ENCODE assay signal across 14 cellular contexts in the genomic region with DNA sequence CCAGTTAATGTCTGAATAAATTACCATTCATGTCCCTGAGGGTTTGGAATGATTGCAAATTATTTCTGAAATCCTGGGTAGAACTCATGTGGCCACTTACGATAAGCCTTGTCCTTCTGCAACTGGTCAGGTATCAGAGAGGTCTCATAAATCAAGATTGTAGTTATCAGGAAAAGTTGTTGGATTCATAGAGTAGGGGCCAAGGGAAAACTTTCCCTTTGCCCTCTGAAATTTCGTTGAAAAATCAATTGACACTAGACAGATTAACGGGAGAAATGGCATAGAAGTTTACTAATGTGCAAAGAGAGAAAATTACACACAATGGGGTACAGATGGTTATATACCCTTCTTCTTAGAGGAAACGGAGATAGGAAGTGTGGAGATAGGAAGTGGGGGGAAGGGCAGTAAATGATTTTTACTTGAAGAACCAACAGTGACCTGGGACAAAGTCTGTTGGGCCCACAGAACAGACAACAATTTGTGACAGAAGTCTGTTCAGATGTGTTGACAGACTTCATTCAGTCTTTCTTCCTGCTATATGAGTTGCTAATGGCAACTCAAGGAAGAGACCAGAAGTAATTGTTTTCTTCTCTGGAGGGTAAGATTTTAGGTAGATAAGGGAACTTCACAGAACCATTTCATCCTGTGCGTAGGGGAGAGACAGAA.
DNase-seq lines count a peak whose midpoint lies in the region; ATAC-seq and TF ChIP-seq lines count a peak whose summit lies in the region.
"Had no signal": no experiment of that assay in that cellular context is flagged by ENCODE, and none has a peak within 500 bp of the region (broad histone marks: within the 10 kb centered on the region; RNA-seq: fewer than 3 reads in every experiment).

No MANE protein-coding gene starts in this region.

- H3K27ac ChIP-seq in DOHH2 (ENCODE audit: low read depth, low read length) (no peak overlapping the region), SJSA1 (peak overlapping the region; percentile 88), right atrium auricular region (peak overlapping the region; percentile 32 to 77), gastrocnemius medialis (peak overlapping the region; percentile 6 to 61 (median 45))
- H3K27ac ChIP-seq: psoas muscle had no signal

- no peaks in the 10 kb centered on the region for H3K79me2 ChIP-seq in DOHH2 (ENCODE audit: control insufficient read depth, low read length)

- ATAC-seq in gastrocnemius medialis = no peak
- ATAC-seq: activated T-cell treated with anti-CD3 and anti-CD28 coated beads, Interleukin-2, amount 50 U/mL, for 4 hours had no signal

- H3K4me3 Mint-ChIP-seq in nephron progenitor cell = no peak overlapping the region
- H3K4me3 Mint-ChIP-seq: activated T-cell treated with anti-CD3 and anti-CD28 coated beads, Interleukin-2, amount 50 U/mL, for 4 hours; CD8-positive, alpha-beta memory T cell; stimulated activated naive CD8-positive, alpha-beta T cell treated with anti-CD3 and anti-CD28 coated beads, Interleukin-15, Interleukin-2, amounts not matched to agents 100 ng/mL and 50 ng/mL, for 24 hours had no signal

- TF ChIP-seq CTCF in DOHH2 (IDR thresholded peaks at IDR 0.05; ENCODE audit: low read depth, low read length, poor library complexity, severe bottlenecking) (no peak), right atrium auricular region (IDR thresholded peaks at IDR 0.05) (no peak), gastrocnemius medialis (IDR thresholded peaks at IDR 0.05 in 4 of 5, conservative IDR thresholded peaks at IDR 0.05 in 1 of 5) (no peak), nephron progenitor cell (IDR thresholded peaks at IDR 0.05) (no peak)

- H3K36me3 Mint-ChIP-seq in nephron progenitor cell (ENCODE audit: low read depth) = peaks cover 6% of the 10 kb centered on the region
- H3K36me3 Mint-ChIP-seq: CD8-positive, alpha-beta memory T cell had no signal

- H3F3A ChIP-seq in DOHH2 (ENCODE audit: control insufficient read depth, insufficient read depth) = no peaks in the 10 kb centered on the region

- H3K4me1 Mint-ChIP-seq in nephron progenitor cell = peaks cover 28% of the 10 kb centered on the region

- H3K27me3 ChIP-seq in DOHH2 (ENCODE audit: control insufficient read depth, low read length) (no peaks in the 10 kb centered on the region), SJSA1 (replicated peaks) (no peaks in the 10 kb centered on the region), right atrium auricular region (no peaks in the 10 kb centered on the region), gastrocnemius medialis (no peaks in the 10 kb centered on the region)

- no peaks in the 10 kb centered on the region for H3K27me3 Mint-ChIP-seq in nephron progenitor cell (ENCODE audit: low read depth, poor library complexity)

- H3K4me2 ChIP-seq in DOHH2 (ENCODE audit: low read length) = peak overlapping the region; percentile 47

- TF ChIP-seq POLR2A in gastrocnemius medialis (IDR thresholded peaks at IDR 0.05) = no peak

- intact Hi-C loops in gastrocnemius medialis (cut with DNase I; ENCODE audit: low total_unique reads) (no loop called here), head of caudate nucleus (cut with DNase I) (no loop called here)

- no peaks in the 10 kb centered on the region for H3K9me2 ChIP-seq in DOHH2 (replicated peaks; ENCODE audit: control insufficient read depth, low read length)

- in situ Hi-C loops in gastrocnemius medialis (cut with MboI; ENCODE audit: low sequenced_read_pairs in 4 of 4) = no loop called here

- no peaks in the 10 kb centered on the region for H3K9me3 ChIP-seq in DOHH2 (ENCODE audit: control insufficient read depth, insufficient read depth, low read length)
- H3K9me3 ChIP-seq in SJSA1 (replicated peaks) = no peaks in the 10 kb centered on the region
- no peaks in the 10 kb centered on the region for H3K9me3 ChIP-seq in right atrium auricular region
- no peaks in the 10 kb centered on the region for H3K9me3 ChIP-seq in gastrocnemius medialis
- H3K9me3 ChIP-seq: psoas muscle had no signal

- H3K36me3 ChIP-seq in DOHH2 (ENCODE audit: control insufficient read depth, low read length) = no peaks in the 10 kb centered on the region
- H3K36me3 ChIP-seq in SJSA1 = no peaks in the 10 kb centered on the region
- H3K36me3 ChIP-seq in right atrium auricular region = no peaks in the 10 kb centered on the region
- no peaks in the 10 kb centered on the region for H3K36me3 ChIP-seq in gastrocnemius medialis

- H3K4me3 ChIP-seq in DOHH2 (ENCODE audit: low read length) = peak overlapping the region; percentile 22
- H3K4me3 ChIP-seq in SJSA1 = no peak overlapping the region
- no peak overlapping the region for H3K4me3 ChIP-seq in right atrium auricular region
- no peak overlapping the region for H3K4me3 ChIP-seq in gastrocnemius medialis
- H3K4me3 ChIP-seq: psoas muscle had no signal

- DNase-seq in SJSA1 (ENCODE audit: low read depth in 1 of 2, low spot score in 2 of 2) (no peak), right atrium auricular region (ENCODE audit: low spot score) (no peak), gastrocnemius medialis (no peak), nephron progenitor cell (no peak), head of caudate nucleus (no peak), C1 segment of cervical spinal cord (lab: John Stamatoyannopoulos, UW) (no peak), dedifferentiated amniotic fluid mesenchymal stem cell (ENCODE audit: extremely low spot score) (no peak)
- DNase-seq: activated T-cell treated with anti-CD3 and anti-CD28 coated beads, Interleukin-2, amount 50 U/mL, for 4 hours; CD8-positive, alpha-beta memory T cell; NCI-H2029; psoas muscle; stimulated activated CD4-positive, alpha-beta T cell treated with anti-CD3 and anti-CD28 coated beads, Interleukin-4, amount 100 ng/mL, for 1 hour had no signal

- H3K4me1 ChIP-seq in DOHH2 (ENCODE audit: control insufficient read depth, low read length) (peaks cover 25% of the 10 kb centered on the region), SJSA1 (replicated peaks) (peaks cover 80% of the 10 kb centered on the region), right atrium auricular region (peaks cover 0 to 34% of the 10 kb centered on the region in 2 donors), gastrocnemius medialis (peaks cover 7 to 19% of the 10 kb centered on the region in 2 donors)

- H3K27ac Mint-ChIP-seq in nephron progenitor cell = no peak overlapping the region
- H3K27ac Mint-ChIP-seq: CD8-positive, alpha-beta memory T cell; stimulated activated naive CD8-positive, alpha-beta T cell treated with anti-CD3 and anti-CD28 coated beads, Interleukin-15, Interleukin-2, amounts not matched to agents 100 ng/mL and 50 ng/mL, for 24 hours had no signal

- H3K9me3 Mint-ChIP-seq in nephron progenitor cell = no peaks in the 10 kb centered on the region
- H3K9me3 Mint-ChIP-seq: activated T-cell treated with anti-CD3 and anti-CD28 coated beads, Interleukin-2, amount 50 U/mL, for 4 hours; CD8-positive, alpha-beta memory T cell; stimulated activated naive CD8-positive, alpha-beta T cell treated with anti-CD3 and anti-CD28 coated beads, Interleukin-15, Interleukin-2, amounts not matched to agents 100 ng/mL and 50 ng/mL, for 24 hours had no signal

- H4K20me1 ChIP-seq in DOHH2 (ENCODE audit: control insufficient read depth, insufficient read depth, low read depth, low read length) = no peaks in the 10 kb centered on the region
